ENCODE assay signal across 8 cellular contexts in genomic region chr4:2468464-2469191, GRCh38. TPM values are rescaled to one million over a fixed set of nuclear protein-coding genes. Genes with fewer than 3 reads are reported as not detected.
A peak's percentile ranks its signal among the peaks of the same experiment; 100 is the strongest.
DNase-seq lines count a peak whose midpoint lies in the region; ATAC-seq, FAIRE-seq and TF ChIP-seq lines count a peak whose summit lies in the region.

RNF4 (plus strand) TSS chr4:2469106; CDS start chr4:2490494, 21,388 bp downstream.

- peaks cover 14 to 15% of the 10 kb centered on the region in 2 donors for H3K4me1 ChIP-seq in kidney (ENCODE audit: control insufficient read depth in 1 of 2, insufficient read depth in 1 of 2, low read depth in 1 of 2, low read length in 2 of 2)

- H3K4me3 ChIP-seq in AG10803 (ENCODE audit: low read length) = peak within 1 kb of the TSS; percentile 90
- peak within 1 kb of the TSS; percentile 87 to 90 for H3K4me3 ChIP-seq in kidney (ENCODE audit: low read length in 2 of 2)

- peak; percentile 85 for FAIRE-seq in kidney (lab: Jason Lieb, UNC)

- H3K9me3 ChIP-seq in kidney (ENCODE audit: control insufficient read depth in 1 of 2, low read length in 2 of 2) = no peaks in the 10 kb centered on the region

- H3K9ac ChIP-seq in kidney (ENCODE audit: low read length in 2 of 2) = peak within 1 kb of the TSS; percentile 90 to 97

- H3K36me3 ChIP-seq in kidney (ENCODE audit: control insufficient read depth in 1 of 2, insufficient read depth in 2 of 2, low read length in 2 of 2) = peaks cover 0 to 10% of the 10 kb centered on the region in 2 donors

- intact Hi-C loops in kidney (cut with DNase I) = no loop called here

- TF ChIP-seq CTCF in AG10803 (conservative IDR thresholded peaks at IDR 0.05; ENCODE audit: low read length) (no peak), kidney (IDR thresholded peaks at IDR 0.05; ENCODE audit: borderline replicate concordance, extremely low read depth, insufficient read depth) (no peak)

- H3K27ac ChIP-seq in kidney (ENCODE audit: low read depth in 2 of 2, low read length in 2 of 2) = peak within 1 kb of the TSS; percentile 89 to 93

- ATAC-seq in GM19043 (IDR thresholded peaks at IDR 0.05; ENCODE audit: low read depth, unreplicated experiment) (peak; percentile 75), HG03378 (IDR thresholded peaks at IDR 0.05; ENCODE audit: unreplicated experiment) (peak; percentile 63)

- DNase-seq in AG10803 (ENCODE audit: low read depth) (peak; percentile 97), NCI-H460 (ENCODE audit: extremely low read depth, low read depth) (peak; percentile 93), cerebellar nuclear complex (lab: John Stamatoyannopoulos, UW) (peak; percentile 59 to 81), kidney (peak; percentile 98)
- DNase-seq in activated CD4-positive, CD25-positive, alpha-beta regulatory T cell treated with anti-CD3 and anti-CD28 coated beads, Interleukin-2, amount 50 U/mL, for 72 hours = peak; percentile 93
- peak; percentile 98 for DNase-seq in stimulated activated CD4-positive, alpha-beta T cell treated with anti-CD3 and anti-CD28 coated beads, Interleukin-15, amount 100 ng/mL, for 24 hours

RNA-seq across cellular contexts. Expression of gene RNF4, which starts in this region (rescaled TPM):
- 53.3 and 61.6 TPM in 2 replicates for total RNA-seq in NCI-H460 (2014; rRNA removed; shearing (Covaris generic))
- 37.9 and 41.1 TPM in 2 replicates for polyA plus RNA-seq in NCI-H460 (2014; cell fraction: nucleus; rRNA removed)
- 61.5 TPM for total RNA-seq in kidney
- polyA plus RNA-seq in kidney (ENCODE audit: insufficient read depth, low read depth, low replicate concordance) = 24.2 TPM

Comparison
In these comparisons a context has a peak if more than half of its experiments do, and no peak if none do; other contexts are left out.
1. Peak in every context shown above with its lines: DNase-seq, ATAC-seq, H3K4me3 ChIP-seq and H3K27ac ChIP-seq.